ENCODE assay signal across 7 cellular contexts in the genomic region with DNA sequence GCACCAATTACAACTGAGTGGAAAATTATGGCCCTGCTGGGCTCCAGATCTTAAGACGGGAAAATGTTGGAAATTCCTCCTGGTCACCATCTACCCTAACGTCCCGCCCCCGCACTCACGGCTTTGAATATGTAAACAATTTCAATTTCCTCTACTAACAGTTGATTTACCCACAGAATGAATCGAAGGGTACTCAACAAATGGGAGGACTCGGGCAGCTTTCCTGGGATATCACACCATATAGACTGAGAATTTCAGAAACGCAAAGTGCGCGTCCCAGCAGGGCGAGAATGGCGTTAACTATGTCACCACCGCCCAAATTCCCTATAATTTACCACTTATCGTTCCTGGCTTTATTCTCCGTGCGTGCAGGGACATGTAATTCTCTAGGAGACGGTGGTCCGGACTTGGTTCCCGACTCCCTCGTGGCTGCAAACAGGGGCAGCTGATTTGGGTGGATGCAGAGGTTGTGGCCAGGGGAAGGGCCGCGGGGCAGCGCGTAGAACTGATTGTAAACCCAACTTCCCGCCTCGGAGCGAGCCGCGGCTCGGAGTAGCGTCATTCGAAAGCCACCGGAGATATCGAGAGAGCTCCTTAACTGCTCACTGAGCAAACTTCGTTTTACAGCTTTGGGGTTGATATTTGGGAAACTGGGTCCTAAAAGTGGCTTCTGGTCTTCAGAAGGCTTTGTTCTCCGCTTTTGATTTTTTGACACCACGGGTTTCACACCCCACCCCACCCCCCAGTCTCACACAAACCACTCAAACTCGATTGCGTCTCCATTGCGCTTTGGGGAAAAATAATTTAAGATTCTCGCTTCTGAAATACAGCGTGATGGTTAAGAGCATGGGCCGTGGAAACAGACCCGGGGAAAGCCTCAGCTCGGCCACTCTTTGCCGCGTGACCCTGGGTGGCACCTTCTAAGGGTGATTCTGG. TPM values are rescaled to one million over a fixed set of nuclear protein-coding genes. Genes with fewer than 3 reads are reported as not detected.
DNase-seq lines count a peak whose midpoint lies in the region; ATAC-seq, FAIRE-seq and TF ChIP-seq lines count a peak whose summit lies in the region.

No MANE protein-coding gene starts in this region.

- no peaks in the 10 kb centered on the region for H3F3A ChIP-seq in neural cell (ENCODE audit: insufficient read depth, low read length, poor library complexity, severe bottlenecking)

- no peaks in the 10 kb centered on the region for H3K9me3 Mint-ChIP-seq in endothelial cell (ENCODE audit: unreplicated experiment)

- H4K20me1 ChIP-seq in neural cell (ENCODE audit: insufficient read depth), result no peaks in the 10 kb centered on the region

- ATAC-seq in HG03457 (IDR thresholded peaks at IDR 0.05; ENCODE audit: unreplicated experiment), result no peak

- TF ChIP-seq CTCF in endothelial cell (IDR thresholded peaks at IDR 0.05; ENCODE audit: unreplicated experiment), result no peak
- TF ChIP-seq CTCF in neural cell (IDR thresholded peaks at IDR 0.05; ENCODE audit: poor library complexity, severe bottlenecking), result no peak

- H3K4me2 ChIP-seq in neural cell (ENCODE audit: low read length), result peak overlapping the region; percentile 27

- no peaks in the 10 kb centered on the region for H3K36me3 ChIP-seq in neural cell (ENCODE audit: insufficient read depth, low read length)

- peaks cover 13% of the 10 kb centered on the region for H3K27me3 Mint-ChIP-seq in endothelial cell (ENCODE audit: unreplicated experiment)

- H3K9me3 ChIP-seq in neural cell (ENCODE audit: low read length), result no peaks in the 10 kb centered on the region

- TF ChIP-seq EP300 in neural cell (conservative IDR thresholded peaks at IDR 0.05; ENCODE audit: poor library complexity, severe bottlenecking), result no peak

- TF ChIP-seq RAD21 in neural cell (conservative IDR thresholded peaks at IDR 0.05), result no peak

- no peak overlapping the region for H2AFZ ChIP-seq in neural cell (ENCODE audit: low read depth, low read length)

- H3K4me3 Mint-ChIP-seq in endothelial cell (ENCODE audit: unreplicated experiment), result peak overlapping the region; percentile 90

- DNase-seq in GM18507 (ENCODE audit: extremely low spot score, insufficient read length, low read depth), result no peak
- DNase-seq in NCI-H69 (lab: John Stamatoyannopoulos, UW), result peak; percentile 46
- DNase-seq in endothelial cell (ENCODE audit: low spot score), result peak; percentile 65
- no peak for DNase-seq in HuH-7 (ENCODE audit: low spot score)
- no peak for DNase-seq in UCSD-AML1 (lab: John Stamatoyannopoulos, UW; ENCODE audit: unreplicated experiment)

- peak overlapping the region; percentile 27 for H3K27ac Mint-ChIP-seq in endothelial cell (ENCODE audit: unreplicated experiment)

- no peak overlapping the region for H3K9ac ChIP-seq in neural cell (ENCODE audit: low read length)

- H3K27ac ChIP-seq in neural cell (ENCODE audit: low read length), result no peak overlapping the region

- peak overlapping the region; percentile 56 for H3K4me3 ChIP-seq in neural cell (ENCODE audit: low read length)

- no peaks in the 10 kb centered on the region for H3K9me2 ChIP-seq in neural cell (ENCODE audit: insufficient read depth, low read length)

- H3K36me3 Mint-ChIP-seq in endothelial cell (ENCODE audit: low read depth, unreplicated experiment), result no peaks in the 10 kb centered on the region

- peaks cover 81% of the 10 kb centered on the region for H3K27me3 ChIP-seq in neural cell (ENCODE audit: insufficient read depth, low read depth, low read length)

- peaks cover 23% of the 10 kb centered on the region for H3K4me1 Mint-ChIP-seq in endothelial cell (ENCODE audit: unreplicated experiment)

- FAIRE-seq in GM18507 (lab: Jason Lieb, UNC), result peak; percentile 49

- no peaks in the 10 kb centered on the region for H3K79me2 ChIP-seq in neural cell (replicated peaks; ENCODE audit: insufficient read depth, low read length)

TF ChIP-seq in neural cell, 6 proteins besides CTCF, POLR2A, EP300 and RAD21:
- TF ChIP-seq TAF1 (IDR thresholded peaks at IDR 0.05; ENCODE audit: low read depth), result no peak

RNA-seq across cellular contexts. Expression of a gene that starts 17.6 kb away (rescaled TPM):
- 17.5 TPM for total RNA-seq in endothelial cell (ENCODE audit: unreplicated experiment)
- 102 and 113 TPM in 2 replicates for polyA plus RNA-seq in neural cell
- polyA minus RNA-seq in neural cell, result 84.7 and 101 TPM in 2 replicates

RNA-seq across cellular contexts. Expression of a gene that starts 44.6 kb away (rescaled TPM):
- 10.6 TPM for total RNA-seq in endothelial cell (ENCODE audit: unreplicated experiment)
- 8.3 and 12.6 TPM in 2 replicates for polyA plus RNA-seq in neural cell
- polyA minus RNA-seq in neural cell, result 18.0 and 21.4 TPM in 2 replicates

RNA-seq across cellular contexts. Expression of a gene that starts 51.6 kb away (rescaled TPM):
- 0.44 TPM for total RNA-seq in endothelial cell (ENCODE audit: unreplicated experiment)
- polyA plus RNA-seq in neural cell, result not detected in 2 replicates
- polyA minus RNA-seq in neural cell, result not detected in 2 replicates

RNA-seq across cellular contexts. Expression of a gene that starts 59.4 kb away (rescaled TPM):
- 18.4 TPM for total RNA-seq in endothelial cell (ENCODE audit: unreplicated experiment)
- polyA plus RNA-seq in neural cell, result 86.9 and 91.2 TPM in 2 replicates
- 74.3 and 96.9 TPM in 2 replicates for polyA minus RNA-seq in neural cell

Comparison
In these comparisons a context has a peak if more than half of its experiments do, and no peak if none do; other contexts are left out.
1. DNase-seq: peak in NCI-H69 (single experiment) and endothelial cell (single experiment); none in GM18507 (single experiment), HuH-7 (single experiment) and UCSD-AML1 (single experiment).